10 cellular contexts compared by ENCODE assay signal in the genomic region with DNA sequence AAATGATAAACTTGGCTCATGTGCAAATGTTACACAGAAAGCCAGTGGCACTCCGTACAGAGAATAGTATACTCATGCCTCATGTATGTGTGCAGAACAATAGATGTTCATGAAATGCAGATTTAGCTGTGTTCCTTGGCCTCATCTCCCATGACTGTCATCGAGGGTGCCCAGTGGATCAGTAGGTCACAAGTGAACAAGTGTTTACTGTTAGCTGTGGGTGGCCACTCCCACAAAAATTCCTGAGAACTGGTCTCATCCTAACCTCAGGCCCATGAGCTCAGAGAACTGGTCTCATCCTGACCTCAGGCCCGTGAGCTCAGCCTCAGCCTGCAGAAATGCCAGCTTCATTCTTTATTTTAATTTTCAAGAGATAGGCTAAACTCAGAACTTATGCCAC.
DNase-seq lines count a peak whose midpoint lies in the region; ATAC-seq and TF ChIP-seq lines count a peak whose summit lies in the region.
"Had no signal": no experiment of that assay in that cellular context is flagged by ENCODE, and none has a peak within 500 bp of the region (broad histone marks: within the 10 kb centered on the region; RNA-seq: fewer than 3 reads in every experiment).

No MANE protein-coding gene starts in this region.

- no peak overlapping the region for H3K4me3 ChIP-seq in HFF-Myc (replicated peaks; ENCODE audit: low read depth, low read length)
- no peak overlapping the region for H3K4me3 ChIP-seq in subcutaneous abdominal adipose tissue (ENCODE audit: low read depth in 1 of 5, low read length in 5 of 5)
- H3K4me3 ChIP-seq: thyroid gland had no signal

- peaks cover 0 to 14% (median 7%) of the 10 kb centered on the region in 5 donors for H3K4me1 ChIP-seq in subcutaneous abdominal adipose tissue (ENCODE audit: control insufficient read depth in 5 of 5, insufficient read depth in 5 of 5, low read length in 5 of 5)
- H3K4me1 ChIP-seq: thyroid gland had no signal

- H3K9ac ChIP-seq in subcutaneous abdominal adipose tissue (ENCODE audit: low read length in 5 of 5), result no peak overlapping the region

- H3K27ac ChIP-seq in subcutaneous abdominal adipose tissue (ENCODE audit: low read depth, low read length), result peak overlapping the region; percentile 6
- H3K27ac ChIP-seq: thyroid gland had no signal

- ATAC-seq in GM21786 (IDR thresholded peaks at IDR 0.05; ENCODE audit: unreplicated experiment), result no peak

- no peaks in the 10 kb centered on the region for H3K27me3 ChIP-seq in subcutaneous abdominal adipose tissue (ENCODE audit: control insufficient read depth in 5 of 5, insufficient read depth in 4 of 5, low read length in 5 of 5)
- H3K27me3 ChIP-seq: thyroid gland had no signal

- DNase-seq in HFF-Myc (ENCODE audit: extremely low read depth, low read depth) (peak; percentile 74), amniotic epithelial cell (ENCODE audit: low read depth) (peak; percentile 93), iris pigment epithelial cell (ENCODE audit: low read depth) (peak; percentile 95), GM19238 (ENCODE audit: insufficient read length, low spot score) (no peak), NCI-H1930 (lab: John Stamatoyannopoulos, UW) (no peak)
- DNase-seq in activated effector memory CD4-positive, alpha-beta T cell treated with Interleukin-2 at 50 U/mL for 16 hours, result no peak
- DNase-seq: glutamatergic neuron had no signal

- H3K36me3 ChIP-seq in subcutaneous abdominal adipose tissue (ENCODE audit: control insufficient read depth in 5 of 5, insufficient read depth in 5 of 5, low read length in 5 of 5), result no peaks in the 10 kb centered on the region
- H3K36me3 ChIP-seq: thyroid gland had no signal

- no peaks in the 10 kb centered on the region for H3K9me3 ChIP-seq in subcutaneous abdominal adipose tissue (ENCODE audit: control insufficient read depth in 5 of 5, low read length in 5 of 5)
- H3K9me3 ChIP-seq: thyroid gland had no signal

- TF ChIP-seq CTCF in HFF-Myc (IDR thresholded peaks at IDR 0.05; ENCODE audit: low read depth, low read length, missing control alignments), result no peak

Comparison
In these comparisons a context has a peak if more than half of its experiments do, and no peak if none do; other contexts are left out.
1. DNase-seq: peak in HFF-Myc (single experiment), amniotic epithelial cell (single experiment) and iris pigment epithelial cell (single experiment); none in GM19238 (single experiment), NCI-H1930 (0 of 2) and activated effector memory CD4-positive, alpha-beta T cell treated with Interleukin-2 at 50 U/mL for 16 hours (single experiment).